27 cellular contexts compared by ENCODE assay signal in the genomic region with DNA sequence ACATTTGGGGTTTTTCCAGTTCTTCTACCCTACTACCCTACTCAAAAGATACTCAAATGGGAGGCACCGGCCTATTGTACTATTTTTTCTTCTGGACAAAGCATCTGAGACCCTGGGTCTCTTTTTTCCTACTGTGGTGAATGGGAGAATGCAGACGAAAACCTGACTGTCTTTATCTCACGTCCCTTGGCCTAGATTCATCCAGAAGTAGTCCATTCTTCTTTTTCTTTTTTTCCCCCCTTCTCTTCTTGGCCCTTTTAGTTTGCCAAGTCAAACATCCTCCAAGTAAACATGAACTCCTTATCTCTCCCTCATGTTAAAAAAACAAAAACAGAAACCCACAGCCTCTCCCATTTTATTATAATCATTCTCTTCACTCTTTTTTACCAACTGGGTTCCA. TPM values are rescaled to one million over a fixed set of nuclear protein-coding genes. Genes with fewer than 3 reads are reported as not detected.
DNase-seq lines count a peak whose midpoint lies in the region; ATAC-seq and TF ChIP-seq lines count a peak whose summit lies in the region.
"Had no signal": no experiment of that assay in that cellular context is flagged by ENCODE, and none has a peak within 500 bp of the region (broad histone marks: within the 10 kb centered on the region; RNA-seq: fewer than 3 reads in every experiment).

No MANE protein-coding gene starts in this region.

- H3K27ac Mint-ChIP-seq in activated naive CD4-positive, alpha-beta T cell treated with anti-CD3 and anti-CD28 coated beads, Interleukin-2, amount 10 ng/mL, durations not matched to agents 7 days and 5 days, result peak overlapping the region; percentile 39
- H3K27ac Mint-ChIP-seq in stimulated activated effector memory CD8-positive, alpha-beta T cell treated with anti-CD3 and anti-CD28 coated beads, Interleukin-12 subunit alpha, Interleukin-12 subunit beta, amount 100 ng/mL, for 72 hours, result peak overlapping the region; percentile 20
- H3K27ac Mint-ChIP-seq: activated CD4-positive, alpha-beta memory T cell treated with anti-CD3 and anti-CD28 coated beads, Interleukin-2, amount 10 ng/mL, durations not matched to agents 7 days and 5 days; activated T-helper 17 cell treated with anti-CD3 and anti-CD28 coated beads, Interleukin-2, amount 50 U/mL, for 72 hours; stimulated activated memory B cell treated with anti-CD40 and anti-IgM and Interleukin-4, amounts not matched to agents 10 μg/mL and 1 μg/mL and 100 μg/mL, for 72 hours; T-helper 1 cell treated with Interleukin-12 subunit alpha and Interleukin-12 subunit beta and Interleukin-4 antibody, amounts not matched to agents 30 μg/mL and 1 μg/mL, for 36 hours had no signal

- TF ChIP-seq CTCF in Loucy (conservative IDR thresholded peaks at IDR 0.05; ENCODE audit: low read length) (no peak), fibroblast of lung (conservative IDR thresholded peaks at IDR 0.05 in 1 of 2, IDR thresholded peaks at IDR 0.05 in 1 of 2; ENCODE audit: low read depth in 1 of 2, low read length in 2 of 2) (no peak)

- H4K20me1 ChIP-seq in Loucy (ENCODE audit: insufficient read depth, low read length, poor library complexity, severe bottlenecking), result no peaks in the 10 kb centered on the region
- no peaks in the 10 kb centered on the region for H4K20me1 ChIP-seq in fibroblast of lung (ENCODE audit: control insufficient read depth, extremely low read depth, insufficient read depth, low read length)

- H3K9me2 ChIP-seq in Loucy (replicated peaks; ENCODE audit: low read depth, low read length), result no peaks in the 10 kb centered on the region

- no peaks in the 10 kb centered on the region for H3K9me3 Mint-ChIP-seq in activated naive CD4-positive, alpha-beta T cell treated with anti-CD3 and anti-CD28 coated beads, Interleukin-2, amount 10 ng/mL, durations not matched to agents 7 days and 5 days
- H3K9me3 Mint-ChIP-seq in stimulated activated effector memory CD8-positive, alpha-beta T cell treated with anti-CD3 and anti-CD28 coated beads, Interleukin-12 subunit alpha, Interleukin-12 subunit beta, amount 100 ng/mL, for 72 hours, result no peaks in the 10 kb centered on the region
- H3K9me3 Mint-ChIP-seq: activated CD4-positive, alpha-beta memory T cell treated with anti-CD3 and anti-CD28 coated beads, Interleukin-2, amount 10 ng/mL, durations not matched to agents 7 days and 5 days; activated T-helper 17 cell treated with anti-CD3 and anti-CD28 coated beads, Interleukin-2, amount 50 U/mL, for 72 hours; neural crest cell; stimulated activated memory B cell treated with anti-CD40 and anti-IgM and Interleukin-4, amounts not matched to agents 10 μg/mL and 1 μg/mL and 100 μg/mL, for 72 hours; T-helper 1 cell treated with Interleukin-12 subunit alpha and Interleukin-12 subunit beta and Interleukin-4 antibody, amounts not matched to agents 30 μg/mL and 1 μg/mL, for 36 hours had no signal

- CTCF ChIA-PET in activated naive CD4-positive, alpha-beta T cell treated with anti-CD3 and anti-CD28 coated beads, Interleukin-2, amount 10 ng/mL, durations not matched to agents 7 days and 5 days (lab: Charles Lee), result no interaction called here

- H3K9ac ChIP-seq in Loucy (ENCODE audit: low read depth, low read length, poor library complexity, severe bottlenecking) (no peak overlapping the region), fibroblast of lung (ENCODE audit: insufficient read depth, low read length) (no peak overlapping the region)

- H3K36me3 ChIP-seq in Loucy (ENCODE audit: insufficient read depth, low read length) (no peaks in the 10 kb centered on the region), fibroblast of lung (ENCODE audit: control insufficient read depth, insufficient read depth, low read length) (no peaks in the 10 kb centered on the region)

- no peak overlapping the region for H3K4me3 Mint-ChIP-seq in activated naive CD4-positive, alpha-beta T cell treated with anti-CD3 and anti-CD28 coated beads, Interleukin-2, amount 10 ng/mL, durations not matched to agents 7 days and 5 days
- H3K4me3 Mint-ChIP-seq in stimulated activated effector memory CD8-positive, alpha-beta T cell treated with anti-CD3 and anti-CD28 coated beads, Interleukin-12 subunit alpha, Interleukin-12 subunit beta, amount 100 ng/mL, for 72 hours, result no peak overlapping the region
- H3K4me3 Mint-ChIP-seq: activated CD4-positive, alpha-beta memory T cell treated with anti-CD3 and anti-CD28 coated beads, Interleukin-2, amount 10 ng/mL, durations not matched to agents 7 days and 5 days; activated T-helper 17 cell treated with anti-CD3 and anti-CD28 coated beads, Interleukin-2, amount 50 U/mL, for 72 hours; neural crest cell; stimulated activated memory B cell treated with anti-CD40 and anti-IgM and Interleukin-4, amounts not matched to agents 10 μg/mL and 1 μg/mL and 100 μg/mL, for 72 hours; T-helper 1 cell treated with Interleukin-12 subunit alpha and Interleukin-12 subunit beta and Interleukin-4 antibody, amounts not matched to agents 30 μg/mL and 1 μg/mL, for 36 hours had no signal

- no peaks in the 10 kb centered on the region for H3K9me3 ChIP-seq in Loucy (ENCODE audit: insufficient read depth, low read depth, low read length)
- H3K9me3 ChIP-seq in fibroblast of lung (ENCODE audit: control insufficient read depth, insufficient read depth, low read depth, low read length), result no peaks in the 10 kb centered on the region

- peaks cover 5% of the 10 kb centered on the region for H3K27me3 Mint-ChIP-seq in activated naive CD4-positive, alpha-beta T cell treated with anti-CD3 and anti-CD28 coated beads, Interleukin-2, amount 10 ng/mL, durations not matched to agents 7 days and 5 days
- H3K27me3 Mint-ChIP-seq: activated CD4-positive, alpha-beta memory T cell treated with anti-CD3 and anti-CD28 coated beads, Interleukin-2, amount 10 ng/mL, durations not matched to agents 7 days and 5 days; activated T-helper 17 cell treated with anti-CD3 and anti-CD28 coated beads, Interleukin-2, amount 50 U/mL, for 72 hours; stimulated activated memory B cell treated with anti-CD40 and anti-IgM and Interleukin-4, amounts not matched to agents 10 μg/mL and 1 μg/mL and 100 μg/mL, for 72 hours had no signal

- H3K79me2 ChIP-seq in Loucy (ENCODE audit: insufficient read depth, low read length) (no peaks in the 10 kb centered on the region), fibroblast of lung (ENCODE audit: control insufficient read depth, insufficient read depth, low read length) (no peaks in the 10 kb centered on the region)

- DNase-seq in activated naive CD4-positive, alpha-beta T cell treated with anti-CD3 and anti-CD28 coated beads, Interleukin-2, amount 10 ng/mL, durations not matched to agents 7 days and 5 days, result no peak
- no peak for DNase-seq in activated naive CD4-positive, alpha-beta T cell (lab: John Stamatoyannopoulos, UW)
- DNase-seq in fibroblast of lung (ENCODE audit: low read depth in 2 of 2) (peak; percentile 62 to 68), NCI-H1417 treated with DMSO at 0.1 percent for 48 hours (lab: John Stamatoyannopoulos, UW) (no peak)
- DNase-seq in stimulated activated effector memory CD8-positive, alpha-beta T cell treated with anti-CD3 and anti-CD28 coated beads, Interleukin-12 subunit alpha, Interleukin-12 subunit beta, amount 100 ng/mL, for 72 hours (ENCODE audit: low spot score in 2 of 2), result no peak
- DNase-seq: activated CD4-positive, alpha-beta memory T cell treated with anti-CD3 and anti-CD28 coated beads, Interleukin-2, amount 10 ng/mL, durations not matched to agents 7 days and 5 days; activated CD8-positive, alpha-beta memory T cell treated with anti-CD3 and anti-CD28 coated beads, Interleukin-2, amount 50 U/mL, for 48 hours; AML-193; foreskin melanocyte; left cardiac atrium; mammary epithelial cell; NCI-H1048; NCI-H187; NCI-H2171; NCI-H510A; OCI-M1; stimulated activated CD4-positive, alpha-beta T cell treated with anti-CD3 and anti-CD28 coated beads, Interleukin-4, amount 100 ng/mL, for 24 hours had no signal

- no peaks in the 10 kb centered on the region for H3K36me3 Mint-ChIP-seq in activated naive CD4-positive, alpha-beta T cell treated with anti-CD3 and anti-CD28 coated beads, Interleukin-2, amount 10 ng/mL, durations not matched to agents 7 days and 5 days
- no peaks in the 10 kb centered on the region for H3K36me3 Mint-ChIP-seq in stimulated activated effector memory CD8-positive, alpha-beta T cell treated with anti-CD3 and anti-CD28 coated beads, Interleukin-12 subunit alpha, Interleukin-12 subunit beta, amount 100 ng/mL, for 72 hours
- H3K36me3 Mint-ChIP-seq: stimulated activated memory B cell treated with anti-CD40 and anti-IgM and Interleukin-4, amounts not matched to agents 10 μg/mL and 1 μg/mL and 100 μg/mL, for 72 hours had no signal

- H3K4me1 ChIP-seq in Loucy (ENCODE audit: insufficient read depth, low read length, poor library complexity, severe bottlenecking) (no peaks in the 10 kb centered on the region), fibroblast of lung (ENCODE audit: control insufficient read depth, extremely low read depth, insufficient read depth, low read length) (no peaks in the 10 kb centered on the region)

- no peak for TF ChIP-seq POLR2A in GM18505 (IDR thresholded peaks at IDR 0.05; ENCODE audit: borderline replicate concordance, extremely low read depth, insufficient read depth, insufficient read length)

- H3K4me3 ChIP-seq in Loucy (ENCODE audit: low read length, poor library complexity, severe bottlenecking) (no peak overlapping the region), fibroblast of lung (replicated peaks in 1 of 4; ENCODE audit: control extremely low read depth in 1 of 4, insufficient read depth in 1 of 4, low read depth in 3 of 4, low read length in 4 of 4) (no peak overlapping the region)
- H3K4me3 ChIP-seq: SK-N-MC had no signal

- peaks cover 14% of the 10 kb centered on the region for H3K4me1 Mint-ChIP-seq in activated naive CD4-positive, alpha-beta T cell treated with anti-CD3 and anti-CD28 coated beads, Interleukin-2, amount 10 ng/mL, durations not matched to agents 7 days and 5 days
- no peaks in the 10 kb centered on the region for H3K4me1 Mint-ChIP-seq in stimulated activated effector memory CD8-positive, alpha-beta T cell treated with anti-CD3 and anti-CD28 coated beads, Interleukin-12 subunit alpha, Interleukin-12 subunit beta, amount 100 ng/mL, for 72 hours
- H3K4me1 Mint-ChIP-seq: activated T-helper 17 cell treated with anti-CD3 and anti-CD28 coated beads, Interleukin-2, amount 50 U/mL, for 72 hours had no signal

- no peak overlapping the region for H3K4me2 ChIP-seq in Loucy (ENCODE audit: low read depth, low read length, poor library complexity, severe bottlenecking)
- no peak overlapping the region for H3K4me2 ChIP-seq in fibroblast of lung (ENCODE audit: extremely low read depth, insufficient read depth, low read length)

- ATAC-seq in stimulated activated effector memory CD8-positive, alpha-beta T cell treated with anti-CD3 and anti-CD28 coated beads, Interleukin-12 subunit alpha, Interleukin-12 subunit beta, amount 100 ng/mL, for 72 hours, result no peak
- ATAC-seq in GM18517 (IDR thresholded peaks at IDR 0.05; ENCODE audit: unreplicated experiment) (no peak), GM18505 (IDR thresholded peaks at IDR 0.05; ENCODE audit: unreplicated experiment) (no peak)
- ATAC-seq: activated CD4-positive, CD25-positive, alpha-beta regulatory T cell treated with anti-CD3 and anti-CD28 coated beads, Interleukin-2, amount 50 U/mL, for 24 hours; activated T-helper 17 cell treated with anti-CD3 and anti-CD28 coated beads, Interleukin-2, amount 50 U/mL, for 72 hours; left cardiac atrium; sciatic nerve; stimulated activated memory B cell treated with anti-CD40 and anti-IgM and Interleukin-4, amounts not matched to agents 10 μg/mL and 1 μg/mL and 100 μg/mL, for 72 hours had no signal

- no peak overlapping the region for H3K27ac ChIP-seq in fibroblast of lung (ENCODE audit: insufficient read depth, low read length)
- H3K27ac ChIP-seq: SK-N-MC had no signal

- H3K27me3 ChIP-seq in Loucy (ENCODE audit: insufficient read depth, low read length, poor library complexity, severe bottlenecking) (no peaks in the 10 kb centered on the region), fibroblast of lung (ENCODE audit: control insufficient read depth, insufficient read depth, low read length) (no peaks in the 10 kb centered on the region)

- no peaks in the 10 kb centered on the region for H3F3A ChIP-seq in Loucy (ENCODE audit: low read depth)

- H2AFZ ChIP-seq in Loucy (ENCODE audit: low read length) (peak overlapping the region; percentile 64; the same call in 1 of the 2 replicates), fibroblast of lung (ENCODE audit: low read length) (no peak overlapping the region)

RNA-seq across cellular contexts. Expression of gene ILRUN, which starts 8.7 kb away (rescaled TPM):
- total RNA-seq in fibroblast of lung, result 51.6 and 60.1 TPM in 2 replicates
- polyA plus RNA-seq in fibroblast of lung, result 44.1 and 49.9 TPM in 2 replicates
- polyA plus RNA-seq in fibroblast of lung (2012), result 46.5 and 48.2 TPM in 2 replicates
- polyA minus RNA-seq in fibroblast of lung (ENCODE audit: low replicate concordance), result 90.4 and 90.6 TPM in 2 replicates

RNA-seq across cellular contexts. Expression of gene SNRPC, which starts 52.1 kb away (rescaled TPM):
- total RNA-seq in fibroblast of lung, result 44.7 and 62.4 TPM in 2 replicates
- polyA plus RNA-seq in fibroblast of lung, result 201 and 328 TPM in 2 replicates
- polyA plus RNA-seq in fibroblast of lung (2012), result 148 and 200 TPM in 2 replicates
- 132 and 180 TPM in 2 replicates for polyA minus RNA-seq in fibroblast of lung (ENCODE audit: low replicate concordance)

Comparison
In these comparisons a context has a peak if more than half of its experiments do, and no peak if none do; other contexts are left out.
1. DNase-seq: peak in fibroblast of lung (2 of 2); none in activated naive CD4-positive, alpha-beta T cell treated with anti-CD3 and anti-CD28 coated beads, Interleukin-2, amount 10 ng/mL, durations not matched to agents 7 days and 5 days (single experiment), activated naive CD4-positive, alpha-beta T cell (0 of 4), stimulated activated effector memory CD8-positive, alpha-beta T cell treated with anti-CD3 and anti-CD28 coated beads, Interleukin-12 subunit alpha, Interleukin-12 subunit beta, amount 100 ng/mL, for 72 hours (0 of 2) and NCI-H1417 treated with DMSO at 0.1 percent for 48 hours (single experiment).